In the genomic region with DNA sequence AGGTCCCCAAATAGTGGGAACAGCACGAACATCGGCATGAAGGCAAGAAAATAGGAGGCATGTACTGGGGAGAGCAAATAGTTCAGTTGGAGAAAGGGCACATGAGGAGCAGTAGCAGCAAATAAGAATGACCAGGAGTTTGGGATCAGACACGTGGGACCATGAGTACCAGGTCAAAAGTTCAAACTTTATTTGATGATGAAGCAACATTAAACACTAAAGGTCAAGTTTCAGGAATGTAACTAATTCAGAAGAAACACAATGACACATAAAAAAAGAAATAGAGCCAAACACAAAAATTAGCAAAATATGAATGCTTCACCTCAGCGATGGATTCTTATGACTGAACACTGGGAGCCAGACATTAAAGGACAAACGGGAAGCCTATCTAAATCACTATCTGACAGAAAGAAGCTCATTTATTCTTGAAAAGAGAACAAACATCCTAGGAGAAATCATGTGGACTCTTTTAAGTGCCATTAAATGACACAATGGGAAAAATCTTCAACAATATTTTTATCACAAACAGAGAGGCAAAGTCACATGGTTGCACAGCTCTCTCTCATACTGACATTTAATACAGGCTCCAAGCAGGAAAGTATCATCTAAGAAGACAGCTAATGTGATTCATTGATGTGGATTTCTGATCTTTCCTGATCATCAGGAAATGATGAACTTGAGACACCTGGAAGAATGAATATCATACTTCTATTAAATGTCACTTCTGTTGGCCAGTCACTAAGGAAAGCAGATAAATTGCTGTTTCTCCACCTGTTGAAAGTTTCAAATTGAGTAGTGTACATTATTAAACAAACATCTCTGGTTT, we compare ENCODE assay signal across 18 cellular contexts.
DNase-seq lines count a peak whose midpoint lies in the region; ATAC-seq and TF ChIP-seq lines count a peak whose summit lies in the region.
"Had no signal": no experiment of that assay in that cellular context is flagged by ENCODE, and none has a peak within 500 bp of the region (broad histone marks: within the 10 kb centered on the region; RNA-seq: fewer than 3 reads in every experiment).

No MANE protein-coding gene starts in this region.

- peaks cover 6 to 53% (median 31%) of the 10 kb centered on the region in 4 donors for H3K4me1 ChIP-seq in liver (ENCODE audit: control insufficient read depth in 4 of 4, insufficient read depth in 4 of 4, low read length in 3 of 4)
- H3K4me1 ChIP-seq in A673 (ENCODE audit: insufficient read depth, low read length, poor library complexity, severe bottlenecking) = no peaks in the 10 kb centered on the region

- TF ChIP-seq RAD21 in liver (IDR thresholded peaks at IDR 0.05) = peak; percentile 32 to 47

- CTCF ChIA-PET in A673 (lab: Charles Lee) = no interaction called here

- no peak overlapping the region for H3K4me3 ChIP-seq in choroid plexus epithelial cell (ENCODE audit: low read depth, low read length)
- no peak overlapping the region for H3K4me3 ChIP-seq in liver (ENCODE audit: low read depth in 1 of 3, low read length in 3 of 3)
- no peak overlapping the region for H3K4me3 ChIP-seq in A673 (ENCODE audit: low read depth, low read length, poor library complexity, severe bottlenecking)
- H3K4me3 ChIP-seq: ovary, tibial nerve had no signal

- POLR2A ChIA-PET in A673 (lab: Charles Lee; ENCODE audit: low non-redundant PET) = no interaction called here

- H3K9me3 ChIP-seq in liver (ENCODE audit: control insufficient read depth in 4 of 4, low read length in 3 of 4) (peaks cover 0 to under 1% (median 0%) of the 10 kb centered on the region in 4 donors), A673 (ENCODE audit: low read depth, low read length, poor library complexity, severe bottlenecking) (no peaks in the 10 kb centered on the region)
- H3K9me3 ChIP-seq: ovary, tibial nerve had no signal

- BruUV-seq in A673 (replicated peaks; lab: Mats Ljungman, UMichigan) = no TSS peak

- H3K36me3 ChIP-seq in liver (ENCODE audit: control insufficient read depth in 4 of 4, insufficient read depth in 3 of 4, low read depth in 1 of 4, low read length in 3 of 4) (no peaks in the 10 kb centered on the region), A673 (ENCODE audit: insufficient read depth, low read length, poor library complexity, severe bottlenecking) (no peaks in the 10 kb centered on the region)
- H3K36me3 ChIP-seq: ovary, tibial nerve had no signal

- no peak for TF ChIP-seq CTCF in choroid plexus epithelial cell (conservative IDR thresholded peaks at IDR 0.05; ENCODE audit: low read depth, low read length)
- TF ChIP-seq CTCF in liver (IDR thresholded peaks at IDR 0.05; ENCODE audit: low read depth, low read length, missing input control) = no peak
- no peak for TF ChIP-seq CTCF in A673 (conservative IDR thresholded peaks at IDR 0.05; ENCODE audit: low read depth, low read length)

- H3K27me3 ChIP-seq in liver (ENCODE audit: control insufficient read depth in 4 of 4, insufficient read depth in 4 of 4, low read length in 3 of 4) (no peaks in the 10 kb centered on the region), A673 (replicated peaks; ENCODE audit: insufficient read depth, low read depth, low read length, poor library complexity) (peaks cover 30% of the 10 kb centered on the region)
- H3K27me3 ChIP-seq: ovary, tibial nerve had no signal

- intact Hi-C loops in A673 (cut with micrococcal nuclease; ENCODE audit: unreplicated experiment) = no loop called here

- H3K9ac ChIP-seq in liver (ENCODE audit: low read depth in 1 of 2, low read length in 2 of 2) = no peak overlapping the region

- ATAC-seq in GM19455 (IDR thresholded peaks at IDR 0.05; ENCODE audit: unreplicated experiment) = no peak
- ATAC-seq in HG03565 (IDR thresholded peaks at IDR 0.05; ENCODE audit: unreplicated experiment) = no peak

- DNase-seq in AG08395 (ENCODE audit: low spot score) (peak; percentile 49), HS-5 (ENCODE audit: low read depth) (peak; percentile 62), choroid plexus epithelial cell (ENCODE audit: low read depth) (peak; percentile 76), HK-2 (ENCODE audit: unreplicated experiment) (no peak), A673 (ENCODE audit: low spot score) (no peak)
- DNase-seq: activated CD4-positive, alpha-beta memory T cell treated with anti-CD3 and anti-CD28 coated beads, Interleukin-2, amount 10 ng/mL, durations not matched to agents 7 days and 5 days; activated effector memory CD4-positive, alpha-beta T cell treated with Interleukin-2 at 50 U/mL for 16 hours; DMS79 treated with DMSO at 0.1 percent for 48 hours; KG1; NCI-H1694; NCI-H774; ovary; Right ventricle myocardium superior had no signal

- 32% methylated on average over 5 of the region's 5 CpGs for WGBS in liver

- peak overlapping the region; percentile 77 to 86 for H3K27ac ChIP-seq in liver (ENCODE audit: low read depth in 1 of 2, low read length in 2 of 2)
- H3K27ac ChIP-seq in A673 (ENCODE audit: low read depth, low read length, poor library complexity, severe bottlenecking) = no peak overlapping the region
- H3K27ac ChIP-seq: epithelial cell of prostate, ovary, tibial nerve had no signal

TF ChIP-seq in liver, 16 proteins besides CTCF, POLR2A, EP300 and RAD21:
- TF ChIP-seq JUND (IDR thresholded peaks at IDR 0.05) = peak; percentile 58 to 72
- TF ChIP-seq GABPA (IDR thresholded peaks at IDR 0.05 in 1 of 2, conservative IDR thresholded peaks at IDR 0.05 in 1 of 2) = no peak
- TF ChIP-seq RXRA (IDR thresholded peaks at IDR 0.05) = peak; percentile 94 to 95
- TF ChIP-seq HNF4G (IDR thresholded peaks at IDR 0.05) = peak; percentile 46
- TF ChIP-seq FOXA1 (IDR thresholded peaks at IDR 0.05) = no peak
- TF ChIP-seq NR2F2 (IDR thresholded peaks at IDR 0.05) = peak; percentile 81
- TF ChIP-seq SP1 (IDR thresholded peaks at IDR 0.05) = peak; percentile 79
- peak; percentile 87 to 88 for TF ChIP-seq HNF4A (conservative IDR thresholded peaks at IDR 0.05)
- TF ChIP-seq YY1 (IDR thresholded peaks at IDR 0.05) = peak; percentile 68
- TF ChIP-seq EGR1 (IDR thresholded peaks at IDR 0.05; ENCODE audit: low read depth in 2 of 2) = no peak
- no peak for TF ChIP-seq TAF1 (conservative IDR thresholded peaks at IDR 0.05)
- TF ChIP-seq, protein P1, sequence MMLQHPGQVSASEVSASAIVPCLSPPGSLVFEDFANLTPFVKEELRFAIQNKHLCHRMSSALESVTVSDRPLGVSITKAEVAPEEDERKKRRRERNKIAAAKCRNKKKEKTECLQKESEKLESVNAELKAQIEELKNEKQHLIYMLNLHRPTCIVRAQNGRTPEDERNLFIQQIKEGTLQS (IDR thresholded peaks at IDR 0.05) = peak; percentile 61
- TF ChIP-seq, protein P2, sequence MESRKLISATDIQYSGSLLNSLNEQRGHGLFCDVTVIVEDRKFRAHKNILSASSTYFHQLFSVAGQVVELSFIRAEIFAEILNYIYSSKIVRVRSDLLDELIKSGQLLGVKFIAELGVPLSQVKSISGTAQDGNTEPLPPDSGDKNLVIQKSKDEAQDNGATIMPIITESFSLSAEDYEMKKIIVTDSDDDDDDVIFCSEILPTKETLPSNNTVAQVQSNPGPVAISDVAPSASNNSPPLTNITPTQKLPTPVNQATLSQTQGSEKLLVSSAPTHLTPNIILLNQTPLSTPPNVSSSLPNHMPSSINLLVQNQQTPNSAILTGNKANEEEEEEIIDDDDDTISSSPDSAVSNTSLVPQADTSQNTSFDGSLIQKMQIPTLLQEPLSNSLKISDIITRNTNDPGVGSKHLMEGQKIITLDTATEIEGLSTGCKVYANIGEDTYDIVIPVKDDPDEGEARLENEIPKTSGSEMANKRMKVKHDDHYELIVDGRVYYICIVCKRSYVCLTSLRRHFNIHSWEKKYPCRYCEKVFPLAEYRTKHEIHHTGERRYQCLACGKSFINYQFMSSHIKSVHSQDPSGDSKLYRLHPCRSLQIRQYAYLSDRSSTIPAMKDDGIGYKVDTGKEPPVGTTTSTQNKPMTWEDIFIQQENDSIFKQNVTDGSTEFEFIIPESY (IDR thresholded peaks at IDR 0.05) = peak; percentile 59
- TF ChIP-seq, protein P3, sequence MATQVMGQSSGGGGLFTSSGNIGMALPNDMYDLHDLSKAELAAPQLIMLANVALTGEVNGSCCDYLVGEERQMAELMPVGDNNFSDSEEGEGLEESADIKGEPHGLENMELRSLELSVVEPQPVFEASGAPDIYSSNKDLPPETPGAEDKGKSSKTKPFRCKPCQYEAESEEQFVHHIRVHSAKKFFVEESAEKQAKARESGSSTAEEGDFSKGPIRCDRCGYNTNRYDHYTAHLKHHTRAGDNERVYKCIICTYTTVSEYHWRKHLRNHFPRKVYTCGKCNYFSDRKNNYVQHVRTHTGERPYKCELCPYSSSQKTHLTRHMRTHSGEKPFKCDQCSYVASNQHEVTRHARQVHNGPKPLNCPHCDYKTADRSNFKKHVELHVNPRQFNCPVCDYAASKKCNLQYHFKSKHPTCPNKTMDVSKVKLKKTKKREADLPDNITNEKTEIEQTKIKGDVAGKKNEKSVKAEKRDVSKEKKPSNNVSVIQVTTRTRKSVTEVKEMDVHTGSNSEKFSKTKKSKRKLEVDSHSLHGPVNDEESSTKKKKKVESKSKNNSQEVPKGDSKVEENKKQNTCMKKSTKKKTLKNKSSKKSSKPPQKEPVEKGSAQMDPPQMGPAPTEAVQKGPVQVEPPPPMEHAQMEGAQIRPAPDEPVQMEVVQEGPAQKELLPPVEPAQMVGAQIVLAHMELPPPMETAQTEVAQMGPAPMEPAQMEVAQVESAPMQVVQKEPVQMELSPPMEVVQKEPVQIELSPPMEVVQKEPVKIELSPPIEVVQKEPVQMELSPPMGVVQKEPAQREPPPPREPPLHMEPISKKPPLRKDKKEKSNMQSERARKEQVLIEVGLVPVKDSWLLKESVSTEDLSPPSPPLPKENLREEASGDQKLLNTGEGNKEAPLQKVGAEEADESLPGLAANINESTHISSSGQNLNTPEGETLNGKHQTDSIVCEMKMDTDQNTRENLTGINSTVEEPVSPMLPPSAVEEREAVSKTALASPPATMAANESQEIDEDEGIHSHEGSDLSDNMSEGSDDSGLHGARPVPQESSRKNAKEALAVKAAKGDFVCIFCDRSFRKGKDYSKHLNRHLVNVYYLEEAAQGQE (IDR thresholded peaks at IDR 0.05) = no peak
- peak; percentile 57 for TF ChIP-seq FOXA2 (IDR thresholded peaks at IDR 0.05)
- TF ChIP-seq, protein P4, sequence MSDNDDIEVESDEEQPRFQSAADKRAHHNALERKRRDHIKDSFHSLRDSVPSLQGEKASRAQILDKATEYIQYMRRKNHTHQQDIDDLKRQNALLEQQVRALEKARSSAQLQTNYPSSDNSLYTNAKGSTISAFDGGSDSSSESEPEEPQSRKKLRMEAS (IDR thresholded peaks at IDR 0.05) = peak; percentile 81

Comparison
In these comparisons a context has a peak if more than half of its experiments do, and no peak if none do; other contexts are left out.
1. DNase-seq: peak in AG08395 (single experiment), HS-5 (single experiment) and choroid plexus epithelial cell (single experiment); none in HK-2 (single experiment) and A673 (single experiment).